In the genomic region with DNA sequence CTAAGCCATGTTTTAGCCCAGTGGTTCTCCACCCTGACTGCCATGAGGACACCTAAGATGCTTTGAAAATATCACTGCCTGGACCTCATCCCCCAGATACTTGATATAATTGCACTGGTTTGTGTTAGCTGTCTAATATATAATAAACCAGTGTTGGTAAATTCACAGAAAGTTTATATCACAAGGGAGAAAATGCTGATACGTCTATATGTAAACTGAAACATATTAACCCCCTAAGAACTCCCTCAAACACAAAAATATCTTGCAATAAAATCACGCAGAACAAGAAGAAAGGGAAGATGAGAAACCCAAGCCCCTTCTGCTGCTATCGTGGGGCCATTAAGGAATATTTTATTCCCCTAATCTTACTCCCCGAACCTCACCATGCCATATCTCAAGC, we compare ENCODE assay signal across 36 cellular contexts.
"Had no signal": no experiment of that assay in that cellular context is flagged by ENCODE, and none has a peak within 500 bp of the region (broad histone marks: within the 10 kb centered on the region; RNA-seq: fewer than 3 reads in every experiment).

No MANE protein-coding gene starts in this region.

- H3K27me3 ChIP-seq: MG63 had no signal

- H3K4me3 ChIP-seq: MG63 had no signal

- H3K36me3 ChIP-seq: MG63 had no signal

- DNase-seq: Karpas-422, Kasumi-1, MG63, MM.1S, MV-4-11, NCI-H1048, NCI-H1092, NCI-H1092 treated with DMSO at 0.1 percent for 48 hours, NCI-H1105, NCI-H1105 treated with DMSO at 0.1 percent for 48 hours, NCI-H1417, NCI-H1417 treated with DMSO at 0.1 percent for 48 hours, NCI-H1436, NCI-H1436 treated with DMSO at 0.1 percent for 48 hours, NCI-H146, NCI-H1694, NCI-H1694 treated with DMSO at 0.1 percent for 48 hours, NCI-H187, NCI-H187 treated with DMSO at 0.1 percent for 48 hours, NCI-H1930, NCI-H2029, NCI-H2029 treated with DMSO at 0.1 percent for 48 hours, NCI-H2081, NCI-H2081 treated with DMSO at 0.1 percent for 48 hours, NCI-H2107, NCI-H2171, NCI-H2171 treated with DMSO at 0.1 percent for 48 hours, NCI-H2227 treated with DMSO at 0.1 percent for 48 hours, NCI-H226, NCI-H345, NCI-H446, NCI-H446 treated with DMSO at 0.1 percent for 48 hours, NCI-H510A, NCI-H510A treated with DMSO at 0.1 percent for 48 hours, NCI-H524, NCI-H524 treated with DMSO at 0.1 percent for 48 hours had no signal

- H3K9me3 ChIP-seq: MG63 had no signal
